In genomic region chr7:47326220-47326619, GRCh38 we compare ENCODE assay signal across 1 cellular context.
TF ChIP-seq lines count a peak whose summit lies in the region.

No MANE protein-coding gene starts in this region.

TF ChIP-seq in A549, 52 proteins besides CTCF, POLR2A, EP300 and RAD21 (continued from another document):
- TF ChIP-seq E2F6 (IDR thresholded peaks at IDR 0.05; ENCODE audit: borderline replicate concordance, low read depth) (no peak), HOXB5 (CRISPR knock-in tag; IDR thresholded peaks at IDR 0.05) (no peak)
